In genomic region chr20:29326376-29327070, GRCh38 we compare ENCODE assay signal across 17 cellular contexts.
DNase-seq lines count a peak whose midpoint lies in the region; ATAC-seq and TF ChIP-seq lines count a peak whose summit lies in the region.
"Had no signal": no experiment of that assay in that cellular context is flagged by ENCODE, and none has a peak within 500 bp of the region (broad histone marks: within the 10 kb centered on the region; RNA-seq: fewer than 3 reads in every experiment).

No MANE protein-coding gene starts in this region.

- H3K9me3 ChIP-seq in upper lobe of right lung = no peaks in the 10 kb centered on the region

- CTCF ChIA-PET in activated CD4-positive, alpha-beta memory T cell treated with anti-CD3 and anti-CD28 coated beads for 36 hours (lab: Charles Lee) = no interaction called here

- no peak for DNase-seq in activated naive CD8-positive, alpha-beta T cell treated with anti-CD3 and anti-CD28 coated beads, Interleukin-2, amount 10 ng/mL, durations not matched to agents 7 days and 5 days
- DNase-seq in activated naive CD8-positive, alpha-beta T cell treated with anti-CD3 and anti-CD28 coated beads for 36 hours = no peak
- DNase-seq in central memory CD8-positive, alpha-beta T cell (ENCODE audit: low spot score in 2 of 2) = no peak
- DNase-seq in memory B cell (ENCODE audit: low spot score in 2 of 2) = no peak
- DNase-seq in upper lobe of right lung = no peak
- DNase-seq in activated CD4-positive, alpha-beta memory T cell treated with anti-CD3 and anti-CD28 coated beads for 36 hours = no peak
- DNase-seq in NCI-H2171 treated with DMSO at 0.1 percent for 48 hours (lab: John Stamatoyannopoulos, UW) = no peak
- no peak for DNase-seq in activated CD4-positive, alpha-beta T cell treated with anti-CD3 and anti-CD28 coated beads for 1 hour
- DNase-seq: activated CD8-positive, alpha-beta memory T cell treated with anti-CD3 and anti-CD28 coated beads, Interleukin-2, amount 10 ng/mL, durations not matched to agents 7 days and 5 days; activated effector memory CD4-positive, alpha-beta T cell treated with anti-CD3 and anti-CD28 coated beads, Interleukin-2, amount 50 U/mL, for 16 hours; CD8-positive, alpha-beta T cell; mesenchymal stem cell; NCI-H146; NCI-H446; SIG-M5; stimulated activated CD4-positive, alpha-beta T cell treated with anti-CD3 and anti-CD28 coated beads, Interleukin-15, amount 100 ng/mL, for 24 hours had no signal

- peak overlapping the region; percentile 54 for H3K4me3 Mint-ChIP-seq in activated naive CD8-positive, alpha-beta T cell treated with anti-CD3 and anti-CD28 coated beads, Interleukin-2, amount 10 ng/mL, durations not matched to agents 7 days and 5 days
- no peak overlapping the region for H3K4me3 Mint-ChIP-seq in activated naive CD8-positive, alpha-beta T cell treated with anti-CD3 and anti-CD28 coated beads for 36 hours
- no peak overlapping the region for H3K4me3 Mint-ChIP-seq in central memory CD8-positive, alpha-beta T cell
- H3K4me3 Mint-ChIP-seq in memory B cell = peak overlapping the region; percentile 4
- H3K4me3 Mint-ChIP-seq in activated CD4-positive, alpha-beta memory T cell treated with anti-CD3 and anti-CD28 coated beads for 36 hours = no peak overlapping the region
- H3K4me3 Mint-ChIP-seq: activated CD8-positive, alpha-beta memory T cell treated with anti-CD3 and anti-CD28 coated beads, Interleukin-2, amount 10 ng/mL, durations not matched to agents 7 days and 5 days; CD8-positive, alpha-beta T cell; stimulated activated naive CD8-positive, alpha-beta T cell treated with anti-CD3 and anti-CD28 coated beads, Interleukin-15, Interleukin-2, amounts not matched to agents 100 ng/mL and 50 ng/mL, for 24 hours had no signal

- H3K27ac ChIP-seq in upper lobe of right lung = no peak overlapping the region

- H3K27me3 ChIP-seq in upper lobe of right lung = no peaks in the 10 kb centered on the region

- H3K4me1 Mint-ChIP-seq in activated naive CD8-positive, alpha-beta T cell treated with anti-CD3 and anti-CD28 coated beads, Interleukin-2, amount 10 ng/mL, durations not matched to agents 7 days and 5 days = peaks cover 11% of the 10 kb centered on the region
- H3K4me1 Mint-ChIP-seq in activated naive CD8-positive, alpha-beta T cell treated with anti-CD3 and anti-CD28 coated beads for 36 hours = peaks cover 13% of the 10 kb centered on the region
- H3K4me1 Mint-ChIP-seq in central memory CD8-positive, alpha-beta T cell = peaks cover 10% of the 10 kb centered on the region
- H3K4me1 Mint-ChIP-seq in memory B cell = peaks cover 4% of the 10 kb centered on the region
- H3K4me1 Mint-ChIP-seq in activated CD4-positive, alpha-beta memory T cell treated with anti-CD3 and anti-CD28 coated beads for 36 hours (ENCODE audit: low read depth) = peaks cover 4% of the 10 kb centered on the region
- H3K4me1 Mint-ChIP-seq: activated CD8-positive, alpha-beta memory T cell treated with anti-CD3 and anti-CD28 coated beads, Interleukin-2, amount 10 ng/mL, durations not matched to agents 7 days and 5 days had no signal

- peaks cover 20% of the 10 kb centered on the region for H3K9me3 Mint-ChIP-seq in activated naive CD8-positive, alpha-beta T cell treated with anti-CD3 and anti-CD28 coated beads, Interleukin-2, amount 10 ng/mL, durations not matched to agents 7 days and 5 days
- peaks cover 22% of the 10 kb centered on the region for H3K9me3 Mint-ChIP-seq in activated naive CD8-positive, alpha-beta T cell treated with anti-CD3 and anti-CD28 coated beads for 36 hours
- peaks cover 12% of the 10 kb centered on the region for H3K9me3 Mint-ChIP-seq in central memory CD8-positive, alpha-beta T cell
- H3K9me3 Mint-ChIP-seq in memory B cell = peaks cover 6% of the 10 kb centered on the region
- peaks cover 36% of the 10 kb centered on the region for H3K9me3 Mint-ChIP-seq in activated CD4-positive, alpha-beta memory T cell treated with anti-CD3 and anti-CD28 coated beads for 36 hours

- H3K36me3 ChIP-seq in upper lobe of right lung = no peaks in the 10 kb centered on the region

- no peak overlapping the region for H3K27ac Mint-ChIP-seq in activated naive CD8-positive, alpha-beta T cell treated with anti-CD3 and anti-CD28 coated beads, Interleukin-2, amount 10 ng/mL, durations not matched to agents 7 days and 5 days
- H3K27ac Mint-ChIP-seq in activated naive CD8-positive, alpha-beta T cell treated with anti-CD3 and anti-CD28 coated beads for 36 hours = no peak overlapping the region
- no peak overlapping the region for H3K27ac Mint-ChIP-seq in central memory CD8-positive, alpha-beta T cell (ENCODE audit: low read depth)
- no peak overlapping the region for H3K27ac Mint-ChIP-seq in memory B cell
- no peak overlapping the region for H3K27ac Mint-ChIP-seq in activated CD4-positive, alpha-beta memory T cell treated with anti-CD3 and anti-CD28 coated beads for 36 hours
- H3K27ac Mint-ChIP-seq: activated CD8-positive, alpha-beta memory T cell treated with anti-CD3 and anti-CD28 coated beads, Interleukin-2, amount 10 ng/mL, durations not matched to agents 7 days and 5 days; CD8-positive, alpha-beta T cell; stimulated activated naive CD8-positive, alpha-beta T cell treated with anti-CD3 and anti-CD28 coated beads, Interleukin-15, Interleukin-2, amounts not matched to agents 100 ng/mL and 50 ng/mL, for 24 hours had no signal

- POLR2A ChIA-PET in activated naive CD8-positive, alpha-beta T cell treated with anti-CD3 and anti-CD28 coated beads, Interleukin-2, amount 10 ng/mL, durations not matched to agents 7 days and 5 days (lab: Charles Lee) = no interaction called here
- POLR2A ChIA-PET in activated CD4-positive, alpha-beta memory T cell treated with anti-CD3 and anti-CD28 coated beads for 36 hours (lab: Charles Lee) = no interaction called here

- ATAC-seq in activated naive CD8-positive, alpha-beta T cell treated with anti-CD3 and anti-CD28 coated beads, Interleukin-2, amount 10 ng/mL, durations not matched to agents 7 days and 5 days (ENCODE audit: low read depth) = no peak
- ATAC-seq in central memory CD8-positive, alpha-beta T cell (replicated peaks; ENCODE audit: extremely low read depth, poor library complexity, severe bottlenecking) = peak; percentile 36
- ATAC-seq in memory B cell (ENCODE audit: low read depth) (no peak), upper lobe of right lung (peak; percentile 75)
- ATAC-seq: activated CD8-positive, alpha-beta memory T cell treated with anti-CD3 and anti-CD28 coated beads, Interleukin-2, amount 10 ng/mL, durations not matched to agents 7 days and 5 days; CD8-positive, alpha-beta T cell had no signal

- H3K27me3 Mint-ChIP-seq in activated naive CD8-positive, alpha-beta T cell treated with anti-CD3 and anti-CD28 coated beads, Interleukin-2, amount 10 ng/mL, durations not matched to agents 7 days and 5 days = peaks cover 8% of the 10 kb centered on the region
- H3K27me3 Mint-ChIP-seq in activated naive CD8-positive, alpha-beta T cell treated with anti-CD3 and anti-CD28 coated beads for 36 hours = peaks cover 46% of the 10 kb centered on the region
- H3K27me3 Mint-ChIP-seq in central memory CD8-positive, alpha-beta T cell = peaks cover 12% of the 10 kb centered on the region
- H3K27me3 Mint-ChIP-seq in memory B cell = peaks cover 8% of the 10 kb centered on the region
- H3K27me3 Mint-ChIP-seq in activated CD4-positive, alpha-beta memory T cell treated with anti-CD3 and anti-CD28 coated beads for 36 hours = peaks cover 3% of the 10 kb centered on the region

- no peaks in the 10 kb centered on the region for H3K4me1 ChIP-seq in upper lobe of right lung

- no peak overlapping the region for H3K4me3 ChIP-seq in upper lobe of right lung

- intact Hi-C loops in upper lobe of right lung (cut with DNase I) = no loop called here
- intact Hi-C loops in activated CD4-positive, alpha-beta memory T cell treated with anti-CD3 and anti-CD28 coated beads for 36 hours (cut with micrococcal nuclease) = loop anchor here (5.0 kb wide), 1 partner anchor 1021 kb away; no protein-coding TSS in a partner anchor

- no peak for TF ChIP-seq CTCF in upper lobe of right lung (IDR thresholded peaks at IDR 0.05)

- peaks cover 15% of the 10 kb centered on the region for H3K36me3 Mint-ChIP-seq in activated naive CD8-positive, alpha-beta T cell treated with anti-CD3 and anti-CD28 coated beads, Interleukin-2, amount 10 ng/mL, durations not matched to agents 7 days and 5 days
- H3K36me3 Mint-ChIP-seq in activated naive CD8-positive, alpha-beta T cell treated with anti-CD3 and anti-CD28 coated beads for 36 hours = peaks cover 3% of the 10 kb centered on the region
- peaks cover 1% of the 10 kb centered on the region for H3K36me3 Mint-ChIP-seq in central memory CD8-positive, alpha-beta T cell (ENCODE audit: insufficient read depth)
- H3K36me3 Mint-ChIP-seq in memory B cell = no peaks in the 10 kb centered on the region
- H3K36me3 Mint-ChIP-seq in activated CD4-positive, alpha-beta memory T cell treated with anti-CD3 and anti-CD28 coated beads for 36 hours = peaks cover 3% of the 10 kb centered on the region
- H3K36me3 Mint-ChIP-seq: CD8-positive, alpha-beta T cell had no signal

Comparison
In these comparisons a context has a peak if more than half of its experiments do, and no peak if none do; other contexts are left out.
1. H3K4me3 Mint-ChIP-seq: peak in activated naive CD8-positive, alpha-beta T cell treated with anti-CD3 and anti-CD28 coated beads, Interleukin-2, amount 10 ng/mL, durations not matched to agents 7 days and 5 days (single experiment) and memory B cell (single experiment); none in activated naive CD8-positive, alpha-beta T cell treated with anti-CD3 and anti-CD28 coated beads for 36 hours (single experiment), central memory CD8-positive, alpha-beta T cell (single experiment) and activated CD4-positive, alpha-beta memory T cell treated with anti-CD3 and anti-CD28 coated beads for 36 hours (single experiment).
2. ATAC-seq: peak in central memory CD8-positive, alpha-beta T cell (single experiment) and upper lobe of right lung (single experiment); none in activated naive CD8-positive, alpha-beta T cell treated with anti-CD3 and anti-CD28 coated beads, Interleukin-2, amount 10 ng/mL, durations not matched to agents 7 days and 5 days (single experiment) and memory B cell (single experiment).